8 cellular contexts compared by ENCODE assay signal in genomic region chr11:110447897-110448522, GRCh38. TPM values are rescaled to one million over a fixed set of nuclear protein-coding genes. Genes with fewer than 3 reads are reported as not detected.
A peak's percentile ranks its signal among the peaks of the same experiment; 100 is the strongest.
DNase-seq lines count a peak whose midpoint lies in the region; ATAC-seq and TF ChIP-seq lines count a peak whose summit lies in the region.

No MANE protein-coding gene starts in this region.

- no peak overlapping the region for H3K4me3 ChIP-seq in dorsolateral prefrontal cortex
- no peak overlapping the region for H3K4me3 ChIP-seq in psoas muscle
- H3K4me3 ChIP-seq in lower leg skin (ENCODE audit: low read depth, poor library complexity, severe bottlenecking): no peak overlapping the region

- no peaks in the 10 kb centered on the region for H3K4me1 ChIP-seq in psoas muscle

- H3K27me3 ChIP-seq in dorsolateral prefrontal cortex (no peaks in the 10 kb centered on the region), psoas muscle (ENCODE audit: insufficient read depth in 3 of 3, low read length in 2 of 3) (no peaks in the 10 kb centered on the region)

- TF ChIP-seq POLR2A in lower leg skin (IDR thresholded peaks at IDR 0.05): no peak

- no peaks in the 10 kb centered on the region for H3K36me3 ChIP-seq in psoas muscle (ENCODE audit: insufficient read depth in 1 of 2, low read depth in 1 of 2)

- intact Hi-C loops in dorsolateral prefrontal cortex (cut with DNase I): loop anchor here in 1 of 2 donors (5.0 kb wide), 1 partner anchor 784 kb away; no protein-coding TSS in a partner anchor
- intact Hi-C loops in psoas muscle (cut with DNase I): loop anchor here in 1 of 2 donors (5.0 kb wide), 1 partner anchor 784 kb away; no protein-coding TSS in a partner anchor
- intact Hi-C loops in lower leg skin (cut with DNase I; ENCODE audit: low total_unique reads): no loop called here

- 64 to 77% (median 72%) methylated on average over 5 of the region's 5 CpGs for WGBS in psoas muscle, 3 donors
- 57 to 69% methylated on average over 5 of the region's 5 CpGs for WGBS in lower leg skin, 2 donors

- ATAC-seq in psoas muscle: no peak
- ATAC-seq in HG03095 (IDR thresholded peaks at IDR 0.05; ENCODE audit: unreplicated experiment): no peak

- no peak overlapping the region for H3K27ac ChIP-seq in dorsolateral prefrontal cortex
- H3K27ac ChIP-seq in psoas muscle: no peak overlapping the region

- DNase-seq in DMS153 treated with DMSO at 0.1 percent for 48 hours (lab: John Stamatoyannopoulos, UW; ENCODE audit: unreplicated experiment) (peak; percentile 12), DMS153 (lab: John Stamatoyannopoulos, UW) (no peak), NAMALWA (ENCODE audit: low spot score) (peak; percentile 26), dorsolateral prefrontal cortex (no peak), psoas muscle (no peak), LoVo (ENCODE audit: low spot score) (no peak), lower leg skin (ENCODE audit: low spot score in 2 of 2) (no peak)

- no peaks in the 10 kb centered on the region for H3K9me3 ChIP-seq in psoas muscle

- TF ChIP-seq CTCF in dorsolateral prefrontal cortex (IDR thresholded peaks at IDR 0.05 in 54 of 56, conservative IDR thresholded peaks at IDR 0.05 in 2 of 56; ENCODE audit: low read depth in 1 of 56, partially characterized antibody in 56 of 56) (peak in 55 of 56 donors; percentile 33 to 68 (median 52)), psoas muscle (IDR thresholded peaks at IDR 0.05) (peak; percentile 44), lower leg skin (IDR thresholded peaks at IDR 0.05) (no peak)

RNA-seq across cellular contexts. Expression of gene FDX1, which starts 18.3 kb away (rescaled TPM):
- total RNA-seq in dorsolateral prefrontal cortex: 10 to 100 TPM in 73 of 120 experiments, 1 to 10 TPM in 47; 7.2 to 13.9 (median 10.5) TPM
- 10 to 100 TPM; 14.0 to 23.7 (median 15.6) TPM for total RNA-seq in psoas muscle
- 10 to 100 TPM; 13.6 to 20.7 (median 15.2) TPM for polyA plus RNA-seq in psoas muscle
- 10 to 100 TPM; 11.1 to 13.8 (median 12.5) TPM for total RNA-seq in lower leg skin

Comparison
In these comparisons a context has a peak if more than half of its experiments do, and no peak if none do; other contexts are left out.
1. DNase-seq: peak in DMS153 treated with DMSO at 0.1 percent for 48 hours (single experiment) and NAMALWA (single experiment); none in DMS153 (single experiment), dorsolateral prefrontal cortex (0 of 10), psoas muscle (0 of 2), LoVo (single experiment) and lower leg skin (0 of 2).
2. CTCF ChIP-seq: peak in dorsolateral prefrontal cortex (55 of 56) and psoas muscle (single experiment); none in lower leg skin (0 of 3).